In genomic region chr17:38286501-38287091, GRCh38 we compare ENCODE assay signal across 8 cellular contexts. TPM values are rescaled to one million over a fixed set of nuclear protein-coding genes. Genes with fewer than 3 reads are reported as not detected.
DNase-seq lines count a peak whose midpoint lies in the region; ATAC-seq and TF ChIP-seq lines count a peak whose summit lies in the region.
"Not testable (repeated sequence)": the region's sequence is repeated elsewhere in the genome, so short reads cannot be mapped to it uniquely, and the experiment has no call there.

No MANE protein-coding gene starts in this region.

- not testable (repeated sequence) for H3K4me1 Mint-ChIP-seq in CD4-positive, alpha-beta T cell (ENCODE audit: low read depth); T-helper 1 cell treated with Interleukin-12 subunit alpha and Interleukin-12 subunit beta and Interleukin-4 antibody, amounts not matched to agents 30 μg/mL and 1 μg/mL, for 36 hours (ENCODE audit: low read depth); activated naive CD8-positive, alpha-beta T cell treated with anti-CD3 and anti-CD28 coated beads, Interleukin-2, amount 50 U/mL, for 24 hours

- CTCF ChIA-PET in CD4-positive, alpha-beta T cell (lab: Charles Lee), result not testable (repeated sequence)

- not testable (repeated sequence) for H3K4me3 ChIP-seq in MG63; fibroblast of pulmonary artery (replicated peaks; ENCODE audit: low read depth, low read length)

- not testable (repeated sequence) for DNase-seq in CD4-positive, alpha-beta T cell
- peak; percentile 74 for DNase-seq in MG63
- DNase-seq in activated naive CD8-positive, alpha-beta T cell treated with anti-CD3 and anti-CD28 coated beads, Interleukin-2, amount 50 U/mL, for 24 hours, result peak; percentile 40
- peak; percentile 68 for DNase-seq in fibroblast of pulmonary artery (ENCODE audit: low read depth)
- DNase-seq in mesenteric fat pad (ENCODE audit: low spot score), result peak; percentile 51
- DNase-seq in stimulated activated CD4-positive, alpha-beta T cell treated with anti-CD3 and anti-CD28 coated beads, Interleukin-1b, Interleukin-23, amount 100 ng/mL, for 48 hours, result peak; percentile 19

- POLR2A ChIA-PET in CD4-positive, alpha-beta T cell (lab: Charles Lee), result not testable (repeated sequence)

- H3K4me3 Mint-ChIP-seq in CD4-positive, alpha-beta T cell, result not testable (repeated sequence)
- H3K4me3 Mint-ChIP-seq in T-helper 1 cell treated with Interleukin-12 subunit alpha and Interleukin-12 subunit beta and Interleukin-4 antibody, amounts not matched to agents 30 μg/mL and 1 μg/mL, for 36 hours, result peak overlapping the region; percentile 34
- H3K4me3 Mint-ChIP-seq in activated naive CD8-positive, alpha-beta T cell treated with anti-CD3 and anti-CD28 coated beads, Interleukin-2, amount 50 U/mL, for 24 hours, result peak overlapping the region; percentile 24

- not testable (repeated sequence) for H3K9me3 ChIP-seq in CD4-positive, alpha-beta T cell (ENCODE audit: control insufficient read depth, low read length); MG63

- not testable (repeated sequence) for TF ChIP-seq CTCF in CD4-positive, alpha-beta T cell (IDR thresholded peaks at IDR 0.05); fibroblast of pulmonary artery (IDR thresholded peaks at IDR 0.05; ENCODE audit: low read length, missing control alignments)

- intact Hi-C loops in CD4-positive, alpha-beta T cell (cut with DNase I, micrococcal nuclease), result not testable (repeated sequence)

- peak; percentile 82 for ATAC-seq in CD4-positive, alpha-beta T cell (ENCODE audit: poor library complexity)
- peak; percentile 61 for ATAC-seq in GM21825 (IDR thresholded peaks at IDR 0.05; ENCODE audit: unreplicated experiment)
- ATAC-seq in activated naive CD8-positive, alpha-beta T cell treated with anti-CD3 and anti-CD28 coated beads, Interleukin-2, amount 50 U/mL, for 24 hours, result peak; percentile 98

- not testable (repeated sequence) for H3K27me3 ChIP-seq in CD4-positive, alpha-beta T cell (ENCODE audit: control insufficient read depth, insufficient read depth, low read length); MG63

- not testable (repeated sequence) for H3K27me3 Mint-ChIP-seq in CD4-positive, alpha-beta T cell; activated naive CD8-positive, alpha-beta T cell treated with anti-CD3 and anti-CD28 coated beads, Interleukin-2, amount 50 U/mL, for 24 hours
- H3K27me3 Mint-ChIP-seq in T-helper 1 cell treated with Interleukin-12 subunit alpha and Interleukin-12 subunit beta and Interleukin-4 antibody, amounts not matched to agents 30 μg/mL and 1 μg/mL, for 36 hours (ENCODE audit: low read depth), result peaks cover 11% of the 10 kb centered on the region

- not testable (repeated sequence) for H3K9me3 Mint-ChIP-seq in CD4-positive, alpha-beta T cell; T-helper 1 cell treated with Interleukin-12 subunit alpha and Interleukin-12 subunit beta and Interleukin-4 antibody, amounts not matched to agents 30 μg/mL and 1 μg/mL, for 36 hours; activated naive CD8-positive, alpha-beta T cell treated with anti-CD3 and anti-CD28 coated beads, Interleukin-2, amount 50 U/mL, for 24 hours

- H3K36me3 ChIP-seq in MG63, result not testable (repeated sequence)

- not testable (repeated sequence) for H3K36me3 Mint-ChIP-seq in CD4-positive, alpha-beta T cell (ENCODE audit: low read depth); T-helper 1 cell treated with Interleukin-12 subunit alpha and Interleukin-12 subunit beta and Interleukin-4 antibody, amounts not matched to agents 30 μg/mL and 1 μg/mL, for 36 hours (ENCODE audit: low read depth); activated naive CD8-positive, alpha-beta T cell treated with anti-CD3 and anti-CD28 coated beads, Interleukin-2, amount 50 U/mL, for 24 hours (ENCODE audit: low read depth)

- H3K27ac ChIP-seq in CD4-positive, alpha-beta T cell (ENCODE audit: low read depth, low read length), result not testable (repeated sequence)

- H3K27ac Mint-ChIP-seq in CD4-positive, alpha-beta T cell, result not testable (repeated sequence)
- H3K27ac Mint-ChIP-seq in T-helper 1 cell treated with Interleukin-12 subunit alpha and Interleukin-12 subunit beta and Interleukin-4 antibody, amounts not matched to agents 30 μg/mL and 1 μg/mL, for 36 hours, result peak overlapping the region; percentile 82
- H3K27ac Mint-ChIP-seq in activated naive CD8-positive, alpha-beta T cell treated with anti-CD3 and anti-CD28 coated beads, Interleukin-2, amount 50 U/mL, for 24 hours, result peak overlapping the region; percentile 69

RNA-seq across cellular contexts. Expression of gene MRPL45, which starts 10.4 kb away (rescaled TPM):
- total RNA-seq in CD4-positive, alpha-beta T cell, result 10 to 100 TPM; 17.5 to 17.7 TPM
- 82.3 and 87.4 TPM in 2 replicates for total RNA-seq in MG63 (2014; rRNA removed; shearing (Covaris generic); ENCODE audit: low replicate concordance)
- 21.7 TPM for total RNA-seq in mesenteric fat pad

RNA-seq across cellular contexts. Expression of gene GPR179, which starts 57.2 kb away (rescaled TPM):
- total RNA-seq in CD4-positive, alpha-beta T cell, result not detected
- not detected in 2 replicates for total RNA-seq in MG63 (2014; rRNA removed; shearing (Covaris generic); ENCODE audit: low replicate concordance)
- not detected for total RNA-seq in mesenteric fat pad
